In genomic region chr11:68354181-68354872, GRCh38 we compare ENCODE assay signal across 9 cellular contexts. TPM values are rescaled to one million over a fixed set of nuclear protein-coding genes. Genes with fewer than 3 reads are reported as not detected.
DNase-seq lines count a peak whose midpoint lies in the region; ATAC-seq and TF ChIP-seq lines count a peak whose summit lies in the region.
"Had no signal": no experiment of that assay in that cellular context is flagged by ENCODE, and none has a peak within 500 bp of the region (broad histone marks: within the 10 kb centered on the region; RNA-seq: fewer than 3 reads in every experiment).

No MANE protein-coding gene starts in this region.

- H3K4me1 ChIP-seq in esophagus squamous epithelium = peaks cover 11 to 54% (median 22%) of the 10 kb centered on the region in 3 donors

- TF ChIP-seq CTCF in AG04449 (IDR thresholded peaks at IDR 0.05; ENCODE audit: insufficient read depth, low read length, missing control alignments) (no peak), esophagus squamous epithelium (IDR thresholded peaks at IDR 0.05) (peak in 2 of 6 experiments; percentile 5 to 8)

- ATAC-seq in activated CD4-positive, CD25-positive, alpha-beta regulatory T cell treated with anti-CD3 and anti-CD28 coated beads, Interleukin-2, amount 50 U/mL, for 24 hours = no peak

- 24 to 28% methylated on average over 4 to 8 of the region's 25 CpGs for WGBS in esophagus squamous epithelium, 2 donors

- peak; percentile 87 for DNase-seq in AG04449 (ENCODE audit: low read depth, low spot score)
- peak; percentile 40 for DNase-seq in NCI-H460 (ENCODE audit: extremely low read depth, low read depth)
- DNase-seq in esophagus squamous epithelium (lab: John Stamatoyannopoulos, UW) = no peak
- DNase-seq in myocyte (ENCODE audit: low read depth) = peak; percentile 98
- no peak for DNase-seq in occipital lobe (lab: John Stamatoyannopoulos, UW)
- no peak for DNase-seq in stimulated activated naive CD4-positive, alpha-beta T cell treated with Interleukin-2 at 50 U/mL for 16 hours (lab: John Stamatoyannopoulos, UW)
- no peak for DNase-seq in stimulated activated CD4-positive, alpha-beta T cell treated with anti-CD3 and anti-CD28 coated beads, Interleukin-12 subunit alpha, Interleukin-12 subunit beta, amount 100 ng/mL, for 4 hours
- DNase-seq: activated CD4-positive, alpha-beta T cell treated with anti-CD3 and anti-CD28 coated beads for 4 hours had no signal

- H3K4me3 ChIP-seq in AG04449 (ENCODE audit: low read depth, low read length) (no peak overlapping the region), esophagus squamous epithelium (peak overlapping the region in 1 of 4 donors; percentile 38)

- CTCF ChIA-PET in AG04449 (lab: Yijun Ruan, JAX) = interaction anchor here (1.5 kb wide), 1 partner anchor 15 kb away, joined by 5 read pairs; no protein-coding TSS in a partner anchor

- no peaks in the 10 kb centered on the region for H3K9me3 ChIP-seq in esophagus squamous epithelium

- no peak for TF ChIP-seq POLR2A in esophagus squamous epithelium (IDR thresholded peaks at IDR 0.05)

- intact Hi-C loops in esophagus squamous epithelium (cut with DNase I) = no loop called here

- H3K36me3 ChIP-seq in esophagus squamous epithelium = peaks cover 4 to 33% (median 11%) of the 10 kb centered on the region in 3 donors

- no peaks in the 10 kb centered on the region for H3K27me3 ChIP-seq in esophagus squamous epithelium

- H3K27ac ChIP-seq in esophagus squamous epithelium = peak overlapping the region; percentile 54 to 89 (median 82)

- POLR2A ChIA-PET in AG04449 (lab: Yijun Ruan, JAX) = interaction anchor here (0.7 to 1.7 kb wide), 3 partner anchors 16 to 20 kb away, joined by 3 to 12 read pairs (median 3); no protein-coding TSS in a partner anchor

RNA-seq across cellular contexts. Expression of gene LRP5, which starts 41.9 kb away (rescaled TPM):
- total RNA-seq in NCI-H460 (2014; rRNA removed; shearing (Covaris generic)) = 14.2 TPM in 2 replicates
- 22.2 and 34.5 TPM in 2 replicates for polyA plus RNA-seq in NCI-H460 (2014; cell fraction: nucleus; rRNA removed)
- 10 to 100 TPM; 13.7 to 24.0 (median 20.9) TPM for total RNA-seq in esophagus squamous epithelium
- total RNA-seq in myocyte = 48.8 and 67.2 TPM in 2 replicates
- 38.2 TPM for polyA plus RNA-seq in myocyte (2012)
- 15.1 TPM for total RNA-seq in occipital lobe

Comparison
In these comparisons a context has a peak if more than half of its experiments do, and no peak if none do; other contexts are left out.
1. DNase-seq: peak in AG04449 (single experiment), NCI-H460 (single experiment) and myocyte (single experiment); none in esophagus squamous epithelium (single experiment), occipital lobe (single experiment), stimulated activated naive CD4-positive, alpha-beta T cell treated with Interleukin-2 at 50 U/mL for 16 hours (single experiment) and stimulated activated CD4-positive, alpha-beta T cell treated with anti-CD3 and anti-CD28 coated beads, Interleukin-12 subunit alpha, Interleukin-12 subunit beta, amount 100 ng/mL, for 4 hours (single experiment).